Comparison of ENCODE assay signal across 28 cellular contexts in genomic region chr6:95128439-95128838, GRCh38.
"Had no signal": no experiment of that assay in that cellular context is flagged by ENCODE, and none has a peak within 500 bp of the region (broad histone marks: within the 10 kb centered on the region; RNA-seq: fewer than 3 reads in every experiment).

No MANE protein-coding gene starts in this region.

- H3K27ac ChIP-seq: colonic mucosa, coronary artery, dorsolateral prefrontal cortex, epithelial cell of prostate, esophagus muscularis mucosa, esophagus squamous epithelium, foreskin keratinocyte, gastrocnemius medialis, gastroesophageal sphincter, heart left ventricle, heart right ventricle had no signal

- ATAC-seq: effector memory CD8-positive, alpha-beta T cell; esophagus mucosa; foreskin keratinocyte; gastrocnemius medialis; gastroesophageal sphincter; heart left ventricle; heart right ventricle had no signal

- H3K4me1 ChIP-seq: colonic mucosa, esophagus muscularis mucosa, esophagus squamous epithelium, foreskin keratinocyte, gastrocnemius medialis, gastroesophageal sphincter, heart left ventricle, heart right ventricle had no signal

- H3K9me3 ChIP-seq: colonic mucosa, esophagus muscularis mucosa, esophagus squamous epithelium, gastrocnemius medialis, gastroesophageal sphincter, heart left ventricle, heart right ventricle had no signal

- H3K4me3 ChIP-seq: colonic mucosa, coronary artery, dorsolateral prefrontal cortex, esophagus muscularis mucosa, esophagus squamous epithelium, gastrocnemius medialis, gastroesophageal sphincter, heart left ventricle, heart right ventricle had no signal

- FAIRE-seq: colon, endometrium, endothelial cell of umbilical vein, frontal cortex had no signal

- H3K36me3 ChIP-seq: colonic mucosa, esophagus muscularis mucosa, esophagus squamous epithelium, gastrocnemius medialis, gastroesophageal sphincter, heart left ventricle, heart right ventricle had no signal

- H3K27me3 ChIP-seq: colonic mucosa, dorsolateral prefrontal cortex, esophagus muscularis mucosa, esophagus squamous epithelium, foreskin keratinocyte, gastrocnemius medialis, gastroesophageal sphincter, heart left ventricle, heart right ventricle had no signal

- DNase-seq: colonic mucosa; cortex of kidney; dermis blood vessel endothelial cell; dorsolateral prefrontal cortex; effector CD4-positive, alpha-beta T cell; effector CD8-positive, alpha-beta T cell; effector memory CD4-positive, alpha-beta T cell; effector memory CD8-positive, alpha-beta T cell; endodermal cell; erythroblast; esophagus squamous epithelium; foreskin fibroblast; foreskin keratinocyte; foreskin melanocyte; gastrocnemius medialis; glutamatergic neuron; head of caudate nucleus; heart left ventricle; heart right ventricle had no signal
